ENCODE assay signal across 15 cellular contexts in genomic region chrX:154328646-154329045, GRCh38. TPM values are rescaled to one million over a fixed set of nuclear protein-coding genes. Genes with fewer than 3 reads are reported as not detected.
DNase-seq lines count a peak whose midpoint lies in the region.
"Had no signal": no experiment of that assay in that cellular context is flagged by ENCODE, and none has a peak within 500 bp of the region (broad histone marks: within the 10 kb centered on the region; RNA-seq: fewer than 3 reads in every experiment).

No MANE protein-coding gene starts in this region.

- H3K79me2 ChIP-seq in trophoblast cell (ENCODE audit: control insufficient read depth, insufficient read depth, low read length, poor library complexity) = no peaks in the 10 kb centered on the region

- no peaks in the 10 kb centered on the region for H3K9me3 Mint-ChIP-seq in activated T-cell treated with anti-CD3 and anti-CD28 coated beads, Interleukin-2, amount 50 U/mL, for 24 hours
- H3K9me3 Mint-ChIP-seq: IgD-negative memory B cell had no signal

- H3K36me3 Mint-ChIP-seq in activated T-cell treated with anti-CD3 and anti-CD28 coated beads, Interleukin-2, amount 50 U/mL, for 24 hours (ENCODE audit: low read depth) = no peaks in the 10 kb centered on the region
- H3K36me3 Mint-ChIP-seq: IgD-negative memory B cell had no signal

- H2AK5ac ChIP-seq in neuronal stem cell (ENCODE audit: low read depth, low read length) (no peak overlapping the region), trophoblast cell (ENCODE audit: low read length) (no peak overlapping the region)

- peaks cover 95 to 100% (median 100%) of the 10 kb centered on the region in 11 experiments for H3K27me3 ChIP-seq in BLaER1 treated with 17β-estradiol and CSF1 and Interleukin-3, amounts not matched to agents 10 nM and 100 nM
- H3K27me3 ChIP-seq in H7 (ENCODE audit: control insufficient read depth, insufficient read depth, low read length) (no peaks in the 10 kb centered on the region), neuronal stem cell (ENCODE audit: control insufficient read depth in 3 of 3, insufficient read depth in 3 of 3, low read depth in 1 of 3, low read length in 3 of 3) (peaks cover 0 to 80% (median 0%) of the 10 kb centered on the region in 3 experiments), trophoblast cell (ENCODE audit: insufficient read depth, low read length) (peaks cover 3% of the 10 kb centered on the region)

- peaks cover 19% of the 10 kb centered on the region for H3K27me3 Mint-ChIP-seq in activated T-cell treated with anti-CD3 and anti-CD28 coated beads, Interleukin-2, amount 50 U/mL, for 24 hours

- H3K14ac ChIP-seq in neuronal stem cell (ENCODE audit: low read length) (no peak overlapping the region), trophoblast cell (ENCODE audit: low read length) (no peak overlapping the region)

- H3K4me3 Mint-ChIP-seq in activated T-cell treated with anti-CD3 and anti-CD28 coated beads, Interleukin-2, amount 50 U/mL, for 24 hours = no peak overlapping the region
- H3K4me3 Mint-ChIP-seq: IgD-negative memory B cell had no signal

- no peaks in the 10 kb centered on the region for H3K36me3 ChIP-seq in BLaER1 treated with 17β-estradiol and CSF1 and Interleukin-3, amounts not matched to agents 10 nM and 100 nM
- H3K36me3 ChIP-seq in H7 (replicated peaks; ENCODE audit: control insufficient read depth, insufficient read depth, low read length) (no peaks in the 10 kb centered on the region), neuronal stem cell (replicated peaks in 1 of 2; ENCODE audit: control insufficient read depth in 2 of 2, insufficient read depth in 2 of 2, low read length in 2 of 2) (no peaks in the 10 kb centered on the region), trophoblast cell (ENCODE audit: control insufficient read depth in 1 of 2, insufficient read depth in 2 of 2, low read length in 2 of 2) (no peaks in the 10 kb centered on the region)
- H3K36me3 ChIP-seq: SJSA1 had no signal

- peak overlapping the region; percentile 38 for H3K18ac ChIP-seq in neuronal stem cell (ENCODE audit: low read length)
- no peak overlapping the region for H3K18ac ChIP-seq in trophoblast cell (ENCODE audit: low read length)

- H4K12ac ChIP-seq in trophoblast cell (ENCODE audit: low read depth, low read length) = no peak overlapping the region

- H2AFZ ChIP-seq in neuronal stem cell (ENCODE audit: low read length) (no peak overlapping the region), trophoblast cell (ENCODE audit: insufficient read depth, low read length, poor library complexity) (no peak overlapping the region)

- no peak overlapping the region for H3K4me3 ChIP-seq in BLaER1 treated with 17β-estradiol and CSF1 and Interleukin-3, amounts not matched to agents 10 nM and 100 nM
- H3K4me3 ChIP-seq in H7 (ENCODE audit: insufficient read depth, low read depth, low read length) = no peak overlapping the region
- peak overlapping the region in 1 of 2 donors; percentile 41 for H3K4me3 ChIP-seq in neuronal stem cell (ENCODE audit: low read length in 2 of 2)
- H3K4me3 ChIP-seq in trophoblast cell (ENCODE audit: low read depth, low read length) = no peak overlapping the region
- H3K4me3 ChIP-seq: SJSA1 had no signal

- H3K4ac ChIP-seq in neuronal stem cell (ENCODE audit: low read length) (no peak overlapping the region), trophoblast cell (ENCODE audit: low read depth, low read length) (no peak overlapping the region)

- H3K23ac ChIP-seq in neuronal stem cell (ENCODE audit: low read depth, low read length, poor library complexity) (no peak overlapping the region), trophoblast cell (ENCODE audit: low read length) (no peak overlapping the region)

- H3K79me1 ChIP-seq in neuronal stem cell (ENCODE audit: low read depth, low read length) = no peaks in the 10 kb centered on the region
- no peaks in the 10 kb centered on the region for H3K79me1 ChIP-seq in trophoblast cell (ENCODE audit: low read length)

- no peak overlapping the region for H3K9ac ChIP-seq in BLaER1 treated with 17β-estradiol and CSF1 and Interleukin-3, amounts not matched to agents 10 nM and 100 nM
- no peak overlapping the region for H3K9ac ChIP-seq in neuronal stem cell (ENCODE audit: low read depth, low read length, poor library complexity)
- H3K9ac ChIP-seq in trophoblast cell (ENCODE audit: low read length) = no peak overlapping the region

- peaks cover 38% of the 10 kb centered on the region for H3K4me1 Mint-ChIP-seq in activated T-cell treated with anti-CD3 and anti-CD28 coated beads, Interleukin-2, amount 50 U/mL, for 24 hours (ENCODE audit: low read depth)

- H2BK5ac ChIP-seq in neuronal stem cell (ENCODE audit: low read length) (no peak overlapping the region), trophoblast cell (ENCODE audit: low read depth, low read length, poor library complexity) (no peak overlapping the region)

- no peak overlapping the region for H3K27ac ChIP-seq in BLaER1 treated with 17β-estradiol and CSF1 and Interleukin-3, amounts not matched to agents 10 nM and 100 nM
- H3K27ac ChIP-seq in neuronal stem cell (replicated peaks; ENCODE audit: low read length) (no peak overlapping the region), trophoblast cell (ENCODE audit: low read depth, low read length) (no peak overlapping the region)
- H3K27ac ChIP-seq: SJSA1 had no signal

- H3K4me1 ChIP-seq in BLaER1 treated with 17β-estradiol and CSF1 and Interleukin-3, amounts not matched to agents 10 nM and 100 nM = peaks cover 23 to 43% (median 39%) of the 10 kb centered on the region in 10 experiments
- H3K4me1 ChIP-seq in neuronal stem cell (ENCODE audit: control insufficient read depth in 2 of 2, insufficient read depth in 1 of 2, low read depth in 1 of 2, low read length in 2 of 2) (peaks cover 4 to 7% of the 10 kb centered on the region in 2 donors), trophoblast cell (ENCODE audit: control insufficient read depth in 1 of 2, insufficient read depth in 2 of 2, low read length in 2 of 2) (no peaks in the 10 kb centered on the region)

- no CpG with 5 or more reads among the region's 5 CpGs for WGBS in neuronal stem cell (ENCODE audit: extremely low coverage in 2 of 2, insufficient read length in 2 of 2, insufficient replicate concordance in 1 of 2), 2 donors
- no CpG with 5 or more reads among the region's 5 CpGs for WGBS in trophoblast cell (ENCODE audit: extremely low coverage, insufficient coverage, insufficient read length)

- H3K4me2 ChIP-seq in BLaER1 treated with 17β-estradiol and CSF1 and Interleukin-3, amounts not matched to agents 10 nM and 100 nM = peak overlapping the region in 9 of 11 experiments; percentile 17 to 64 (median 40); a peak in 17 of 22 replicates
- no peak overlapping the region for H3K4me2 ChIP-seq in neuronal stem cell (ENCODE audit: insufficient read depth, low read length, poor library complexity, severe bottlenecking)
- H3K4me2 ChIP-seq in trophoblast cell (ENCODE audit: low read length) = no peak overlapping the region

- peaks cover 0 to 23% (median 0%) of the 10 kb centered on the region in 11 experiments; a peak in 7 of 22 replicates for H4K20me1 ChIP-seq in BLaER1 treated with 17β-estradiol and CSF1 and Interleukin-3, amounts not matched to agents 10 nM and 100 nM

- H3K27ac Mint-ChIP-seq in activated T-cell treated with anti-CD3 and anti-CD28 coated beads, Interleukin-2, amount 50 U/mL, for 24 hours = peak overlapping the region; percentile 19

- DNase-seq in activated T-cell treated with anti-CD3 and anti-CD28 coated beads, Interleukin-2, amount 50 U/mL, for 24 hours = no peak
- DNase-seq in activated T-cell treated with anti-CD3 and anti-CD28 coated beads, Interleukin-2, amount 50 U/mL, for 48 hours = no peak
- DNase-seq in H7 = peak; percentile 10
- DNase-seq in neuronal stem cell (ENCODE audit: low spot score) = no peak
- DNase-seq in C1 segment of cervical spinal cord (lab: John Stamatoyannopoulos, UW) = no peak
- DNase-seq in trophoblast cell = no peak
- DNase-seq: DMS53, GDM1, NCI-H1105, NCI-H2029 treated with DMSO at 0.1 percent for 48 hours, NCI-H446 had no signal

- H2BK12ac ChIP-seq in neuronal stem cell (ENCODE audit: low read length) (peak overlapping the region; percentile 90), trophoblast cell (ENCODE audit: low read length) (no peak overlapping the region)

- no peak overlapping the region for H2BK15ac ChIP-seq in neuronal stem cell (ENCODE audit: low read length)

- H4K91ac ChIP-seq in neuronal stem cell (ENCODE audit: low read depth, low read length, poor library complexity) (no peak overlapping the region), trophoblast cell (ENCODE audit: low read depth, low read length) (no peak overlapping the region)

- H4K8ac ChIP-seq in neuronal stem cell (ENCODE audit: low read depth, low read length) = no peak overlapping the region
- H4K8ac ChIP-seq in trophoblast cell (ENCODE audit: low read depth, low read length) = no peak overlapping the region

- no peaks in the 10 kb centered on the region for H3K9me3 ChIP-seq in BLaER1 treated with 17β-estradiol and CSF1 and Interleukin-3, amounts not matched to agents 10 nM and 100 nM (replicated peaks in 1 of 11)
- H3K9me3 ChIP-seq in neuronal stem cell (replicated peaks in 1 of 2; ENCODE audit: control insufficient read depth in 2 of 2, insufficient read depth in 1 of 2, low read depth in 1 of 2, low read length in 2 of 2) = no peaks in the 10 kb centered on the region
- no peaks in the 10 kb centered on the region for H3K9me3 ChIP-seq in trophoblast cell (ENCODE audit: insufficient read depth, low read depth, low read length)
- H3K9me3 ChIP-seq: SJSA1 had no signal

- no peak overlapping the region for H2BK120ac ChIP-seq in neuronal stem cell (ENCODE audit: low read depth, low read length)
- no peak overlapping the region for H2BK120ac ChIP-seq in trophoblast cell (ENCODE audit: insufficient read depth, low read length, poor library complexity)

RNA-seq across cellular contexts. Expression of gene TKTL1, which starts 33.1 kb away (rescaled TPM):
- total RNA-seq in H7 (2014; rRNA removed; shearing (Covaris generic)) = 1.6 TPM in 1 of 2 replicates, not detected in the other
- 2.4 TPM for polyA plus RNA-seq in neuronal stem cell (2013, experiment 1 of 2)
- polyA plus RNA-seq in neuronal stem cell (2013, experiment 2 of 2) = 2.1 TPM
- not detected in 2 replicates for polyA plus RNA-seq in trophoblast cell (2013)
- total RNA-seq: SJSA1 had no signal

RNA-seq across cellular contexts. Expression of gene TEX28, which starts 33.7 kb away (rescaled TPM):
- total RNA-seq in H7 (2014; rRNA removed; shearing (Covaris generic)) = not detected in 2 replicates
- not detected for polyA plus RNA-seq in neuronal stem cell (2013, experiment 1 of 2)
- polyA plus RNA-seq in neuronal stem cell (2013, experiment 2 of 2) = not detected
- not detected in 2 replicates for polyA plus RNA-seq in trophoblast cell (2013)
- total RNA-seq: OCI-LY7, SJSA1 had no signal
- polyA plus RNA-seq: IgD-negative memory B cell had no signal

RNA-seq across cellular contexts. Expression of gene FLNA, which starts 45.8 kb away (rescaled TPM):
- 799 and 827 TPM in 2 replicates for total RNA-seq in H7 (2014; rRNA removed; shearing (Covaris generic))
- polyA plus RNA-seq in neuronal stem cell (2013, experiment 1 of 2) = 215 TPM
- 217 TPM for polyA plus RNA-seq in neuronal stem cell (2013, experiment 2 of 2)
- polyA plus RNA-seq in trophoblast cell (2013) = 739 and 796 TPM in 2 replicates

RNA-seq across cellular contexts. Expression of gene EMD, which starts 50.4 kb away (rescaled TPM):
- 56.2 and 57.1 TPM in 2 replicates for total RNA-seq in H7 (2014; rRNA removed; shearing (Covaris generic))
- polyA plus RNA-seq in neuronal stem cell (2013, experiment 1 of 2) = 55.3 TPM
- polyA plus RNA-seq in neuronal stem cell (2013, experiment 2 of 2) = 56.6 TPM
- 70.7 and 72.7 TPM in 2 replicates for polyA plus RNA-seq in trophoblast cell (2013)

Comparison
In these comparisons a context has a peak if more than half of its experiments do, and no peak if none do; other contexts are left out.
1. H3K4me2 ChIP-seq: peak in BLaER1 treated with 17β-estradiol and CSF1 and Interleukin-3, amounts not matched to agents 10 nM and 100 nM (9 of 11); none in neuronal stem cell (single experiment) and trophoblast cell (single experiment).